In genomic region chr10:84328303-84329093, GRCh38 we compare ENCODE assay signal across 8 cellular contexts. TPM values are rescaled to one million over a fixed set of nuclear protein-coding genes. Genes with fewer than 3 reads are reported as not detected.
A peak's percentile ranks its signal among the peaks of the same experiment; 100 is the strongest.
DNase-seq lines count a peak whose midpoint lies in the region; ATAC-seq and TF ChIP-seq lines count a peak whose summit lies in the region.

CCSER2 (plus strand) TSS chr10:84328589; CDS start chr10:84371053, 42,464 bp downstream.

- peak within 1 kb of the TSS; percentile 70 for H3K9ac ChIP-seq in OCI-LY3 (ENCODE audit: low read length)

- peak; percentile 11; the same call in 1 of the 2 replicates for TF ChIP-seq CTCF in OCI-LY3 (IDR thresholded peaks at IDR 0.05; ENCODE audit: low read depth, low read length)
- no peak for TF ChIP-seq CTCF in mucosa of descending colon (IDR thresholded peaks at IDR 0.05)

- peak; percentile 99 for DNase-seq in D341Med (ENCODE audit: low spot score)
- peak; percentile 67 for DNase-seq in HS-5 (ENCODE audit: low read depth)
- DNase-seq in activated T-cell treated with anti-CD3 and anti-CD28 coated beads for 24 hours (ENCODE audit: low read depth) = peak; percentile 91
- peak; percentile 83 for DNase-seq in epidermal melanocyte (ENCODE audit: insufficient read length, low spot score)
- peak; percentile 98 to 99 (median 99) for DNase-seq in mucosa of descending colon
- DNase-seq in stimulated activated CD8-positive, alpha-beta memory T cell treated with anti-CD3 and anti-CD28 coated beads, Interleukin-4, amount 100 ng/mL, for 1 hour (ENCODE audit: low read depth in 2 of 2, low spot score in 1 of 2) = peak; percentile 83 to 85

- peak within 1 kb of the TSS; percentile 87 for H3K4me3 ChIP-seq in OCI-LY3 (ENCODE audit: low read length)
- H3K4me3 ChIP-seq in mucosa of descending colon = peak within 1 kb of the TSS; percentile 98

- H3K4me1 ChIP-seq in OCI-LY3 (ENCODE audit: low read length) (peaks cover 24% of the 10 kb centered on the region), mucosa of descending colon (ENCODE audit: low read depth) (peaks cover 15% of the 10 kb centered on the region)

- H3K27ac ChIP-seq in OCI-LY3 (ENCODE audit: low read length) = peak within 1 kb of the TSS; percentile 53

- H3K79me2 ChIP-seq in OCI-LY3 (ENCODE audit: low read length) = peaks cover 36% of the 10 kb centered on the region

- peak within 1 kb of the TSS; percentile 88 for H3K4me2 ChIP-seq in OCI-LY3 (ENCODE audit: low read length)

- intact Hi-C loops in mucosa of descending colon (cut with DNase I, micrococcal nuclease) = no loop called here

- ATAC-seq in GM19468 (IDR thresholded peaks at IDR 0.05; ENCODE audit: extremely low read depth, unreplicated experiment) (peak; percentile 34), mucosa of descending colon (peak; percentile 95)

- no peaks in the 10 kb centered on the region for H3K9me3 ChIP-seq in OCI-LY3 (ENCODE audit: insufficient read depth, low read length)
- H3K9me3 ChIP-seq in mucosa of descending colon = no peaks in the 10 kb centered on the region

- peaks cover 15% of the 10 kb centered on the region for H4K20me1 ChIP-seq in OCI-LY3 (ENCODE audit: insufficient read depth, low read length)

- H3K27me3 ChIP-seq in OCI-LY3 (ENCODE audit: low read depth, low read length) = no peaks in the 10 kb centered on the region

- H2AFZ ChIP-seq in OCI-LY3 (ENCODE audit: low read depth, low read length) = peak within 1 kb of the TSS; percentile 100

- H3K36me3 ChIP-seq in OCI-LY3 (replicated peaks; ENCODE audit: low read depth, low read length) = no peaks in the 10 kb centered on the region
- H3K36me3 ChIP-seq in mucosa of descending colon (ENCODE audit: low read depth) = no peaks in the 10 kb centered on the region

RNA-seq across cellular contexts. Expression of gene CCSER2, which starts in this region (rescaled TPM):
- total RNA-seq in mucosa of descending colon = 100 to 1,000 TPM in 1 of 3 donors, 10 to 100 TPM in 2; 30.2 to 118 (median 48.3) TPM

Comparison
In these comparisons a context has a peak if more than half of its experiments do, and no peak if none do; other contexts are left out.
1. Peak in every context shown above with its lines: DNase-seq, ATAC-seq, H3K4me3 ChIP-seq and H3K27ac ChIP-seq.